ENCODE assay signal across 13 cellular contexts in the genomic region with DNA sequence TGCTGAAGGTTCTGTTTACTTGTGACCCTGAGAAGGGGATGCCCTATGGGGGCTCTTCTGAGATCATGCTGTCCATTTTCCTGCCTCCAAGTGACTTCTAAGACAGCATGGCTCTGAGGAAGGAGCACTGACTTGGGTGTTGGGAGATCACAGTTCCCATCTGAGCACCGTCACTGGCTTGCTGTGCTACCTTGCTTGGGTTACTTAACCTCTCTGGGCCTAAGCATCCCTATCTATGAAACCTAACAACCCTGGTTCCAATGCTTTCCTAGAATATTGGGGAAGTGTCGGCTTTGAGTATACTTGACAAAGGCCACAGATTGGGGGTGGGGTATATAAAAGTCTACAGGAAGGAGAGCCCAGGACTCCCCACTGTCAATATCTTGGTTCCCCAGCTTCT. TPM values are rescaled to one million over a fixed set of nuclear protein-coding genes. Genes with fewer than 3 reads are reported as not detected.
DNase-seq lines count a peak whose midpoint lies in the region; ATAC-seq, FAIRE-seq and TF ChIP-seq lines count a peak whose summit lies in the region.
"Had no signal": no experiment of that assay in that cellular context is flagged by ENCODE, and none has a peak within 500 bp of the region (broad histone marks: within the 10 kb centered on the region; RNA-seq: fewer than 3 reads in every experiment).

No MANE protein-coding gene starts in this region.

- H2AFZ ChIP-seq in HepG2 (ENCODE audit: low read length): no peak overlapping the region

- no peak for DNase-seq in activated CD4-positive, alpha-beta T cell treated with anti-CD3 and anti-CD28 coated beads for 36 hours
- DNase-seq in activated CD4-positive, alpha-beta T cell treated with anti-CD3 and anti-CD28 coated beads for 48 hours: no peak
- DNase-seq in activated naive CD4-positive, alpha-beta T cell treated with anti-CD3 and anti-CD28 coated beads, Interleukin-2, amount 50 U/mL, for 72 hours (ENCODE audit: low spot score in 2 of 2): no peak
- DNase-seq in HepG2 (ENCODE audit: low spot score) (no peak), stomach (no peak), foreskin melanocyte (no peak)
- DNase-seq: DMS53, NCI-H446 treated with DMSO at 0.1 percent for 48 hours had no signal

- peaks cover 62% of the 10 kb centered on the region for H3K36me3 Mint-ChIP-seq in activated CD4-positive, alpha-beta T cell treated with anti-CD3 and anti-CD28 coated beads for 36 hours (ENCODE audit: low read depth)
- peaks cover 16 to 58% of the 10 kb centered on the region in 2 donors for H3K36me3 Mint-ChIP-seq in activated naive CD4-positive, alpha-beta T cell treated with anti-CD3 and anti-CD28 coated beads, Interleukin-2, amount 50 U/mL, for 72 hours
- H3K36me3 Mint-ChIP-seq: brain had no signal

- peak overlapping the region; percentile 73 for H3K4me3 Mint-ChIP-seq in activated CD4-positive, alpha-beta T cell treated with anti-CD3 and anti-CD28 coated beads for 36 hours
- H3K4me3 Mint-ChIP-seq: brain had no signal

- H3K27ac ChIP-seq in HepG2 (ENCODE audit: extremely low read length, insufficient read depth, low read length) (no peak overlapping the region), stomach (peak overlapping the region; percentile 49 to 93 (median 80))
- H3K27ac ChIP-seq: SJCRH30 had no signal

- H4K20me1 ChIP-seq in HepG2 (ENCODE audit: insufficient read depth, low read length): no peaks in the 10 kb centered on the region

- FAIRE-seq in HepG2 (lab: Jason Lieb, UNC): no peak
- FAIRE-seq: A204.1 had no signal

- no TSS peak for BruUV-seq in HepG2 (replicated peaks; lab: Mats Ljungman, UMichigan)

- CTCF ChIA-PET in activated CD4-positive, alpha-beta T cell treated with anti-CD3 and anti-CD28 coated beads for 36 hours (lab: Charles Lee): interaction anchor here (1.0 kb wide), 1 partner anchor 8 kb away, joined by 3 read pairs; no protein-coding TSS in a partner anchor
- CTCF ChIA-PET in HepG2 (lab: Yijun Ruan, JAX; ENCODE audit: low intra/inter-chr PET ratio, low total read pairs): no interaction called here

- 11% methylated on average over 2 of the region's 2 CpGs for WGBS in HepG2 (ENCODE audit: low lambda C conversion rate)
- 76 to 89% (median 82%) methylated on average over 2 of the region's 2 CpGs for WGBS in stomach, 5 donors

- no peak overlapping the region for H3K9ac ChIP-seq in HepG2 (ENCODE audit: insufficient read depth, low read depth, low read length)

- H3K79me2 ChIP-seq in HepG2 (ENCODE audit: insufficient read depth, low read length): no peaks in the 10 kb centered on the region

- H3K4me1 ChIP-seq in HepG2 (ENCODE audit: insufficient read depth, low read length) (peaks cover 14% of the 10 kb centered on the region), stomach (peaks cover 38 to 92% (median 72%) of the 10 kb centered on the region in 4 donors)

- peaks cover 88% of the 10 kb centered on the region for H3K4me1 Mint-ChIP-seq in activated CD4-positive, alpha-beta T cell treated with anti-CD3 and anti-CD28 coated beads for 36 hours

- POLR2A ChIA-PET in activated CD4-positive, alpha-beta T cell treated with anti-CD3 and anti-CD28 coated beads for 36 hours (lab: Charles Lee): interaction anchor here (0.5 to 1.3 kb wide), 2 partner anchors 28 to 29 kb away, joined by 3 to 4 read pairs; no protein-coding TSS in a partner anchor
- POLR2A ChIA-PET in HepG2 (lab: Yijun Ruan, JAX): no interaction called here

- no peak for TF ChIP-seq RAD21 in HepG2 (CRISPR knock-in tag; IDR thresholded peaks at IDR 0.05)

- TF ChIP-seq CTCF in HepG2 (CRISPR knock-in tag; IDR thresholded peaks at IDR 0.05) (no peak), stomach (IDR thresholded peaks at IDR 0.05) (no peak)

- intact Hi-C loops in activated CD4-positive, alpha-beta T cell treated with anti-CD3 and anti-CD28 coated beads for 36 hours (cut with DNase I, micrococcal nuclease): loop anchor here in 1 of 2 experiments (5.0 to 10.0 kb wide), 3 partner anchors 246 to 898 kb away; partner anchors contain the start of genes KIAA2013 and UBIAD1
- intact Hi-C loops in HepG2 (cut with micrococcal nuclease; ENCODE audit: unreplicated experiment): no loop called here
- intact Hi-C loops in stomach (cut with DNase I; ENCODE audit: low total_unique reads): no loop called here

- H3K36me3 ChIP-seq in HepG2 (replicated peaks in 1 of 2; ENCODE audit: control insufficient read depth in 1 of 2, insufficient read depth in 2 of 2, low read length in 2 of 2) (no peaks in the 10 kb centered on the region), stomach (peaks cover 0 to 5% (median 0%) of the 10 kb centered on the region in 4 donors)
- H3K36me3 ChIP-seq: SJCRH30 had no signal

- H3K4me3 ChIP-seq in HepG2 (replicated peaks in 1 of 3; ENCODE audit: insufficient read depth in 1 of 3, low read depth in 2 of 3, low read length in 3 of 3): no peak overlapping the region
- H3K4me3 ChIP-seq in stomach: peak overlapping the region in 1 of 4 donors; percentile 1
- H3K4me3 ChIP-seq: SJCRH30 had no signal

- H3K27ac Mint-ChIP-seq in activated CD4-positive, alpha-beta T cell treated with anti-CD3 and anti-CD28 coated beads for 36 hours: peak overlapping the region; percentile 97
- peak overlapping the region; percentile 94 to 99 for H3K27ac Mint-ChIP-seq in activated naive CD4-positive, alpha-beta T cell treated with anti-CD3 and anti-CD28 coated beads, Interleukin-2, amount 50 U/mL, for 72 hours
- H3K27ac Mint-ChIP-seq: brain had no signal

- no peaks in the 10 kb centered on the region for H3K9me3 ChIP-seq in HepG2 (ENCODE audit: low read length)
- H3K9me3 ChIP-seq in stomach: no peaks in the 10 kb centered on the region
- H3K9me3 ChIP-seq: SJCRH30 had no signal

- H3K9me3 Mint-ChIP-seq in activated CD4-positive, alpha-beta T cell treated with anti-CD3 and anti-CD28 coated beads for 36 hours (ENCODE audit: low read depth): peaks cover 3% of the 10 kb centered on the region
- peaks cover 4 to 5% of the 10 kb centered on the region in 2 donors for H3K9me3 Mint-ChIP-seq in activated naive CD4-positive, alpha-beta T cell treated with anti-CD3 and anti-CD28 coated beads, Interleukin-2, amount 50 U/mL, for 72 hours

- no peak overlapping the region for H3K4me2 ChIP-seq in HepG2 (ENCODE audit: low read depth, low read length)

- no peak for ATAC-seq in activated CD4-positive, alpha-beta T cell treated with anti-CD3 and anti-CD28 coated beads for 36 hours
- ATAC-seq in activated naive CD4-positive, alpha-beta T cell treated with anti-CD3 and anti-CD28 coated beads, Interleukin-2, amount 50 U/mL, for 72 hours: no peak
- no peak for ATAC-seq in HepG2
- ATAC-seq in HG03039 (IDR thresholded peaks at IDR 0.05; ENCODE audit: unreplicated experiment): no peak
- no peak for ATAC-seq in GM18861 (IDR thresholded peaks at IDR 0.05; ENCODE audit: unreplicated experiment)

- TF ChIP-seq POLR2A in HepG2 (IDR thresholded peaks at IDR 0.05; ENCODE audit: insufficient read depth in 1 of 2, low read depth in 2 of 2, low read length in 2 of 2) (no peak), stomach (IDR thresholded peaks at IDR 0.05) (no peak)

- no peaks in the 10 kb centered on the region for H3K27me3 Mint-ChIP-seq in activated CD4-positive, alpha-beta T cell treated with anti-CD3 and anti-CD28 coated beads for 36 hours

- TF ChIP-seq EP300 in HepG2 (IDR thresholded peaks at IDR 0.05; ENCODE audit: low read depth in 2 of 2, low read length in 2 of 2) (no peak), HepG2 (CRISPR knock-in tag; IDR thresholded peaks at IDR 0.05; ENCODE audit: borderline replicate concordance) (no peak), stomach (IDR thresholded peaks at IDR 0.05) (no peak)

- H3K27me3 ChIP-seq in HepG2 (ENCODE audit: control insufficient read depth in 1 of 2, insufficient read depth in 2 of 2, low read length in 2 of 2) (peaks cover 4 to 29% of the 10 kb centered on the region in 2 experiments; a peak in 4 of 5 replicates), stomach (no peaks in the 10 kb centered on the region)
- H3K27me3 ChIP-seq: SJCRH30 had no signal

- in situ Hi-C loops in HepG2 (cut with HindIII; ENCODE audit: extremely low pct_ligation_motif_present, low pct_unique_long_range_greater_than_20kb): no loop called here

RNA-seq across cellular contexts. Expression of gene TNFRSF1B, which starts 6.2 kb away (rescaled TPM):
- total RNA-seq in activated CD4-positive, alpha-beta T cell treated with anti-CD3 and anti-CD28 coated beads for 36 hours: 100 to 1,000 TPM; 107 to 116 TPM
- total RNA-seq in activated naive CD4-positive, alpha-beta T cell treated with anti-CD3 and anti-CD28 coated beads, Interleukin-2, amount 50 U/mL, for 72 hours: 100 to 1,000 TPM in 1 of 2 donors, 10 to 100 TPM in 1; 98.1 to 143 TPM
- 0.04 TPM in 1 of 2 replicates, not detected in the other for total RNA-seq in HepG2 (2016; rRNA removed; fragmentation: Illumina TruSeq; extraction: Trizol)
- total RNA-seq in HepG2 (2016; cell fraction: cytosol; rRNA removed; fragmentation: Illumina TruSeq; extraction: Trizol; ENCODE audit: low read depth): not detected in 2 replicates
- total RNA-seq in HepG2 (2016; cell fraction: insoluble cytoplasmic fraction; rRNA removed; fragmentation: Illumina TruSeq; extraction: Trizol): not detected in 2 replicates
- total RNA-seq in HepG2 (2016; cell fraction: membrane; rRNA removed; fragmentation: Illumina TruSeq; extraction: Trizol): not detected in 2 replicates
- not detected in 2 replicates for total RNA-seq in HepG2 (2016; cell fraction: nucleus; rRNA removed; fragmentation: Illumina TruSeq; extraction: Trizol)
- polyA plus RNA-seq in HepG2 (2011; rRNA removed): 0.11 and 0.29 TPM in 2 replicates
- 0.05 and 0.07 TPM in 2 replicates for polyA plus RNA-seq in HepG2 (2011; cell fraction: cytosol; rRNA removed)
- 0.05 TPM in 2 replicates for polyA plus RNA-seq in HepG2 (2011; cell fraction: nucleus; rRNA removed)
- not detected in 2 replicates for polyA plus RNA-seq in HepG2 (2012)
- polyA plus RNA-seq in HepG2 (2016; cell fraction: cytosol; fragmentation: Illumina TruSeq; extraction: Trizol; ENCODE audit: low read depth): not detected in 2 replicates
- not detected in 2 replicates for polyA plus RNA-seq in HepG2 (2016; cell fraction: insoluble cytoplasmic fraction; fragmentation: Illumina TruSeq; extraction: Trizol; ENCODE audit: low read depth)
- not detected in 2 replicates for polyA plus RNA-seq in HepG2 (2016; cell fraction: membrane; fragmentation: Illumina TruSeq; extraction: Trizol; ENCODE audit: low read depth)
- polyA plus RNA-seq in HepG2 (2016; cell fraction: nucleus; fragmentation: Illumina TruSeq; extraction: Trizol; ENCODE audit: insufficient read depth, low read depth): not detected in 2 replicates
- 0.14 and 1.1 TPM in 2 replicates for polyA minus RNA-seq in HepG2 (2011; rRNA and poly(A)+ RNA removed; ENCODE audit: low replicate concordance)
- polyA minus RNA-seq in HepG2 (2011; cell fraction: cytosol; rRNA and poly(A)+ RNA removed): not detected in 2 replicates
- 0.90 TPM in 1 of 2 replicates, not detected in the other for polyA minus RNA-seq in HepG2 (2011; cell fraction: nucleus; rRNA and poly(A)+ RNA removed)
- 10 to 100 TPM in 4 of 5 donors, 1 to 10 TPM in 1; 7.1 to 24.3 (median 14.9) TPM for total RNA-seq in stomach
- polyA plus RNA-seq in stomach: 1 to 10 TPM; 5.4 to 8.4 (median 7.8) TPM

RNA-seq across cellular contexts. Expression of gene VPS13D, which starts 56.9 kb away (rescaled TPM):
- 10 to 100 TPM; 20.6 to 22.9 TPM for total RNA-seq in activated CD4-positive, alpha-beta T cell treated with anti-CD3 and anti-CD28 coated beads for 36 hours
- 10 to 100 TPM; 31.2 to 40.7 TPM for total RNA-seq in activated naive CD4-positive, alpha-beta T cell treated with anti-CD3 and anti-CD28 coated beads, Interleukin-2, amount 50 U/mL, for 72 hours
- total RNA-seq in HepG2 (2016; rRNA removed; fragmentation: Illumina TruSeq; extraction: Trizol) (13.9 and 14.2 TPM in 2 replicates), stomach (100 to 1,000 TPM in 1 of 5 donors, 10 to 100 TPM in 4; 57.1 to 106 (median 76.5) TPM)
- total RNA-seq in HepG2 (2016; cell fraction: cytosol; rRNA removed; fragmentation: Illumina TruSeq; extraction: Trizol; ENCODE audit: low read depth): 5.8 and 6.7 TPM in 2 replicates
- total RNA-seq in HepG2 (2016; cell fraction: insoluble cytoplasmic fraction; rRNA removed; fragmentation: Illumina TruSeq; extraction: Trizol): 10.6 and 11.0 TPM in 2 replicates
- total RNA-seq in HepG2 (2016; cell fraction: membrane; rRNA removed; fragmentation: Illumina TruSeq; extraction: Trizol): 4.5 and 5.9 TPM in 2 replicates
- 20.5 and 26.2 TPM in 2 replicates for total RNA-seq in HepG2 (2016; cell fraction: nucleus; rRNA removed; fragmentation: Illumina TruSeq; extraction: Trizol)
- polyA plus RNA-seq in HepG2 (2011; rRNA removed) (8.6 and 9.2 TPM in 2 replicates), stomach (10 to 100 TPM in 1 of 3 donors, 1 to 10 TPM in 2; 6.7 to 17.3 (median 9.0) TPM)
- 7.0 and 8.7 TPM in 2 replicates for polyA plus RNA-seq in HepG2 (2011; cell fraction: cytosol; rRNA removed)
- polyA plus RNA-seq in HepG2 (2011; cell fraction: nucleus; rRNA removed): 16.7 and 19.0 TPM in 2 replicates
- 7.3 and 7.6 TPM in 2 replicates for polyA plus RNA-seq in HepG2 (2012)
- polyA plus RNA-seq in HepG2 (2016; cell fraction: cytosol; fragmentation: Illumina TruSeq; extraction: Trizol; ENCODE audit: low read depth): 0.57 and 0.77 TPM in 2 replicates
- polyA plus RNA-seq in HepG2 (2016; cell fraction: insoluble cytoplasmic fraction; fragmentation: Illumina TruSeq; extraction: Trizol; ENCODE audit: low read depth): 7.9 and 10.6 TPM in 2 replicates
- polyA plus RNA-seq in HepG2 (2016; cell fraction: membrane; fragmentation: Illumina TruSeq; extraction: Trizol; ENCODE audit: low read depth): 1.4 and 1.5 TPM in 2 replicates
- 10.4 and 11.0 TPM in 2 replicates for polyA plus RNA-seq in HepG2 (2016; cell fraction: nucleus; fragmentation: Illumina TruSeq; extraction: Trizol; ENCODE audit: insufficient read depth, low read depth)
- 26.2 and 54.8 TPM in 2 replicates for polyA minus RNA-seq in HepG2 (2011; rRNA and poly(A)+ RNA removed; ENCODE audit: low replicate concordance)
- 11.6 and 12.3 TPM in 2 replicates for polyA minus RNA-seq in HepG2 (2011; cell fraction: cytosol; rRNA and poly(A)+ RNA removed)
- 52.4 and 72.0 TPM in 2 replicates for polyA minus RNA-seq in HepG2 (2011; cell fraction: nucleus; rRNA and poly(A)+ RNA removed)

Comparison
In these comparisons a context has a peak if more than half of its experiments do, and no peak if none do; other contexts are left out.
1. RNA of gene TNFRSF1B, which starts 6.2 kb away (total RNA-seq): 98.1 to 143 TPM in activated naive CD4-positive, alpha-beta T cell treated with anti-CD3 and anti-CD28 coated beads, Interleukin-2, amount 50 U/mL, for 72 hours, 107 to 116 TPM in activated CD4-positive, alpha-beta T cell treated with anti-CD3 and anti-CD28 coated beads for 36 hours and 7.1 to 24.3 TPM in stomach; 0.04 TPM in HepG2; every median in the first group is over 4 times any median in the second.